Comparison of ENCODE assay signal across 8 cellular contexts in genomic region chr17:38674749-38675615, GRCh38. TPM values are rescaled to one million over a fixed set of nuclear protein-coding genes. Genes with fewer than 3 reads are reported as not detected.
DNase-seq lines count a peak whose midpoint lies in the region; ATAC-seq and TF ChIP-seq lines count a peak whose summit lies in the region.

Gene EPOP (minus strand): TSS chr17:38674957. CDS start chr17:38674495, 462 bp downstream.

- H3K27ac ChIP-seq in AG04450 (ENCODE audit: low read depth, low read length) = no peak within 1 kb of the TSS
- H3K27ac ChIP-seq in lower lobe of right lung = peak within 1 kb of the TSS; percentile 25

- no peaks in the 10 kb centered on the region for H3K9me3 ChIP-seq in AG04450 (ENCODE audit: control insufficient read depth, insufficient read depth, low read length)
- H3K9me3 ChIP-seq in lower lobe of right lung = no peaks in the 10 kb centered on the region

- TF ChIP-seq CTCF in AG04450 (IDR thresholded peaks at IDR 0.05; ENCODE audit: low read depth, low read length) (no peak), lower lobe of right lung (IDR thresholded peaks at IDR 0.05) (no peak)

- DNase-seq in AG04450 (ENCODE audit: low read depth, low spot score) (peak; percentile 43), NCI-H526 treated with DMSO at 0.1 percent for 48 hours (lab: John Stamatoyannopoulos, UW) (peak; percentile 73), dermis microvascular lymphatic vessel endothelial cell (ENCODE audit: low read depth in 2 of 2) (peak; percentile 32 to 88), lower lobe of right lung (peak; percentile 91)
- DNase-seq in activated CD4-positive, alpha-beta T cell treated with anti-CD3 and anti-CD28 coated beads, Interleukin-2, amount 50 U/mL, for 24 hours (ENCODE audit: low read depth in 1 of 2, low spot score in 1 of 2) = peak; percentile 83 to 89
- peak; percentile 80 to 95 (median 87) for DNase-seq in stimulated activated CD4-positive, alpha-beta T cell treated with anti-CD3 and anti-CD28 coated beads, TNF-alpha, amount 100 ng/mL, for 24 hours (ENCODE audit: low read depth in 3 of 3)

- CTCF ChIA-PET in AG04450 (lab: Charles Lee) = interaction anchor here (0.9 to 2.5 kb wide), 4 partner anchors 8 to 116 kb away, joined by 3 to 14 read pairs (median 5); no protein-coding TSS in a partner anchor

- peaks cover 31% of the 10 kb centered on the region for H3K4me1 ChIP-seq in lower lobe of right lung

- intact Hi-C loops in lower lobe of right lung (cut with DNase I) = loop anchor here (10.0 kb wide), 1 partner anchor 50 kb away; no protein-coding TSS in a partner anchor

- H3K36me3 ChIP-seq in lower lobe of right lung = no peaks in the 10 kb centered on the region

- ATAC-seq in GM18909 (IDR thresholded peaks at IDR 0.05; ENCODE audit: poor library complexity, unreplicated experiment) = peak; percentile 78
- ATAC-seq in HG03439 (IDR thresholded peaks at IDR 0.05; ENCODE audit: unreplicated experiment) = peak; percentile 75
- peak; percentile 93 to 95 for ATAC-seq in lower lobe of right lung

- H3K27me3 ChIP-seq in AG04450 (ENCODE audit: control insufficient read depth, insufficient read depth, low read length) (peaks cover 44% of the 10 kb centered on the region), lower lobe of right lung (ENCODE audit: low read depth) (peaks cover 46% of the 10 kb centered on the region)

- POLR2A ChIA-PET in AG04450 (lab: Yijun Ruan, JAX) = no interaction called here

- peak within 1 kb of the TSS; percentile 45 for H3K4me3 ChIP-seq in AG04450 (ENCODE audit: low read depth, low read length)
- H3K4me3 ChIP-seq in lower lobe of right lung = peak within 1 kb of the TSS; percentile 61

RNA-seq across cellular contexts. Expression of gene EPOP, which starts in this region (rescaled TPM):
- 0.16 and 0.17 TPM in 2 replicates for polyA plus RNA-seq in AG04450 (2011; rRNA removed)
- polyA minus RNA-seq in AG04450 (2011; rRNA and poly(A)+ RNA removed) = not detected in 2 replicates
- total RNA-seq in dermis microvascular lymphatic vessel endothelial cell (0.76 and 0.90 TPM in 2 replicates), lower lobe of right lung (1.0 TPM)

Comparison
In these comparisons a context has a peak if more than half of its experiments do, and no peak if none do; other contexts are left out.
1. Peak in DNase-seq and H3K4me3 ChIP-seq in AG04450; RNA of the gene not detected or under 1 TPM.
2. Peak in DNase-seq in dermis microvascular lymphatic vessel endothelial cell; RNA of the gene not detected or under 1 TPM.